ENCODE assay signal across 1 cellular context in the genomic region with DNA sequence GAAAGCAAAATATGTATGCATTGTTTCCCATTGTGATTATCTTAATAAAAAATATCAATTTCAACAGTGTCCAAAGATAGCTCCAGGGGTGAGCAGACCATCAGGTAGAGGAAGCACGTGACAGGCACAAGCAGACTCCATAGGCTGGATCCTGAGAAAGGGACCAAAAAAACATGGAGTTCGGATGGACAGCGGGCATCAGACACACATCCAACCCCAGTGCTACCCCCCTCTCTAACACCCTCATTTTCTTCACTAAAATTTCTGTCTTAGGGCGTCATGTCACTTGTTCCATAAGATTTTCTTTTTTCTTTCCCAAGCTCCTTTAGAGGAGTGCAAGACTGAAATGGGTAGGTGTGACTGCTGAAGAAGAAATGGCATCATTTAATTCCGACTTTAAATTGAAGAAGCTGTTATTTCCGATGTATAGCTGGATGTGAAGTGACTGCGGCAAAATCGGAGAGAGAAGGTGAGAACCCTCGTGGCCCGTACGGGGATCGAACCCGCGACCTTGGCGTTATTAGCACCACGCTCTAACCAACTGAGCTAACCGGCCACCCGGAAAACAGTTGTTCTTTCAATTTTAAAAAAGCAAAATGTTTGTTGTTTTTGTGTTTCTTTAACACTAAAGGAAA.
A peak's percentile ranks its signal among the peaks of the same experiment; 100 is the strongest.
TF ChIP-seq lines count a peak whose summit lies in the region.

No MANE protein-coding gene starts in this region.

TF ChIP-seq in K562, 482 proteins besides CTCF, POLR2A, EP300 and RAD21 (continues in another document):
- TF ChIP-seq, protein P1, sequence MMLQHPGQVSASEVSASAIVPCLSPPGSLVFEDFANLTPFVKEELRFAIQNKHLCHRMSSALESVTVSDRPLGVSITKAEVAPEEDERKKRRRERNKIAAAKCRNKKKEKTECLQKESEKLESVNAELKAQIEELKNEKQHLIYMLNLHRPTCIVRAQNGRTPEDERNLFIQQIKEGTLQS (IDR thresholded peaks at IDR 0.05), result no peak
- TF ChIP-seq, protein P1 (CRISPR knock-in tag; conservative IDR thresholded peaks at IDR 0.05), result peak; percentile 41; the same call in 1 of the 2 replicates
- peak; percentile 33; the same call in 1 of the 2 replicates for TF ChIP-seq CEBPG (CRISPR knock-in tag; IDR thresholded peaks at IDR 0.05)
- no peak for TF ChIP-seq CEBPG (tag; conservative IDR thresholded peaks at IDR 0.05 in 1 of 2, IDR thresholded peaks at IDR 0.05 in 1 of 2)
- TF ChIP-seq GTF2A2 (tag; IDR thresholded peaks at IDR 0.05), result 0 out of 2 replicates have a peak, but pooled peaks have one; percentile 45
- 0 out of 4 replicates have a peak, but pooled peaks of 1 of the 2 experiments have one; percentile 49 for TF ChIP-seq SIN3A (IDR thresholded peaks at IDR 0.05; ENCODE audit: borderline replicate concordance in 2 of 2, control insufficient read depth in 1 of 2, low read depth in 2 of 2, low read length in 2 of 2)
- TF ChIP-seq COPS2 (conservative IDR thresholded peaks at IDR 0.05), result no peak
- TF ChIP-seq SMARCA4 (IDR thresholded peaks at IDR 0.05), result peak; percentile 15; the same call in 1 of the 2 replicates
- TF ChIP-seq CSDE1 (IDR thresholded peaks at IDR 0.05), result peak in 1 of 2 experiments; percentile 62; a peak in 2 of 4 replicates
- TF ChIP-seq, protein P2, sequence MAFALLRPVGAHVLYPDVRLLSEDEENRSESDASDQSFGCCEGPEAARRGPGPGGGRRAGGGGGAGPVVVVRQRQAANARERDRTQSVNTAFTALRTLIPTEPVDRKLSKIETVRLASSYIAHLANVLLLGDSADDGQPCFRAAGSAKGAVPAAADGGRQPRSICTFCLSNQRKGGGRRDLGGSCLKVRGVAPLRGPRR (CRISPR knock-in tag; IDR thresholded peaks at IDR 0.05), result peak; percentile 87
- peak; percentile 59; the same call in 1 of the 2 replicates for TF ChIP-seq RB1 (IDR thresholded peaks at IDR 0.05; ENCODE audit: low read depth)
- peak; percentile 83; the same call in 1 of the 2 replicates for TF ChIP-seq ZNF583 (CRISPR knock-in tag; IDR thresholded peaks at IDR 0.05)
- TF ChIP-seq ELF1 (tag; IDR thresholded peaks at IDR 0.05), result peak; percentile 84
- TF ChIP-seq NR2C2 (CRISPR knock-in tag; IDR thresholded peaks at IDR 0.05), result no peak
- peak; percentile 66 for TF ChIP-seq NR2C2 (tag; IDR thresholded peaks at IDR 0.05)
- no peak for TF ChIP-seq HNRNPLL (IDR thresholded peaks at IDR 0.05; ENCODE audit: low read depth, low read length, poor library complexity, severe bottlenecking)
- TF ChIP-seq, protein P3, sequence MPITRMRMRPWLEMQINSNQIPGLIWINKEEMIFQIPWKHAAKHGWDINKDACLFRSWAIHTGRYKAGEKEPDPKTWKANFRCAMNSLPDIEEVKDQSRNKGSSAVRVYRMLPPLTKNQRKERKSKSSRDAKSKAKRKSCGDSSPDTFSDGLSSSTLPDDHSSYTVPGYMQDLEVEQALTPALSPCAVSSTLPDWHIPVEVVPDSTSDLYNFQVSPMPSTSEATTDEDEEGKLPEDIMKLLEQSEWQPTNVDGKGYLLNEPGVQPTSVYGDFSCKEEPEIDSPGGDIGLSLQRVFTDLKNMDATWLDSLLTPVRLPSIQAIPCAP (CRISPR knock-in tag; IDR thresholded peaks at IDR 0.05; ENCODE audit: borderline replicate concordance), result no peak
- TF ChIP-seq, protein P4, sequence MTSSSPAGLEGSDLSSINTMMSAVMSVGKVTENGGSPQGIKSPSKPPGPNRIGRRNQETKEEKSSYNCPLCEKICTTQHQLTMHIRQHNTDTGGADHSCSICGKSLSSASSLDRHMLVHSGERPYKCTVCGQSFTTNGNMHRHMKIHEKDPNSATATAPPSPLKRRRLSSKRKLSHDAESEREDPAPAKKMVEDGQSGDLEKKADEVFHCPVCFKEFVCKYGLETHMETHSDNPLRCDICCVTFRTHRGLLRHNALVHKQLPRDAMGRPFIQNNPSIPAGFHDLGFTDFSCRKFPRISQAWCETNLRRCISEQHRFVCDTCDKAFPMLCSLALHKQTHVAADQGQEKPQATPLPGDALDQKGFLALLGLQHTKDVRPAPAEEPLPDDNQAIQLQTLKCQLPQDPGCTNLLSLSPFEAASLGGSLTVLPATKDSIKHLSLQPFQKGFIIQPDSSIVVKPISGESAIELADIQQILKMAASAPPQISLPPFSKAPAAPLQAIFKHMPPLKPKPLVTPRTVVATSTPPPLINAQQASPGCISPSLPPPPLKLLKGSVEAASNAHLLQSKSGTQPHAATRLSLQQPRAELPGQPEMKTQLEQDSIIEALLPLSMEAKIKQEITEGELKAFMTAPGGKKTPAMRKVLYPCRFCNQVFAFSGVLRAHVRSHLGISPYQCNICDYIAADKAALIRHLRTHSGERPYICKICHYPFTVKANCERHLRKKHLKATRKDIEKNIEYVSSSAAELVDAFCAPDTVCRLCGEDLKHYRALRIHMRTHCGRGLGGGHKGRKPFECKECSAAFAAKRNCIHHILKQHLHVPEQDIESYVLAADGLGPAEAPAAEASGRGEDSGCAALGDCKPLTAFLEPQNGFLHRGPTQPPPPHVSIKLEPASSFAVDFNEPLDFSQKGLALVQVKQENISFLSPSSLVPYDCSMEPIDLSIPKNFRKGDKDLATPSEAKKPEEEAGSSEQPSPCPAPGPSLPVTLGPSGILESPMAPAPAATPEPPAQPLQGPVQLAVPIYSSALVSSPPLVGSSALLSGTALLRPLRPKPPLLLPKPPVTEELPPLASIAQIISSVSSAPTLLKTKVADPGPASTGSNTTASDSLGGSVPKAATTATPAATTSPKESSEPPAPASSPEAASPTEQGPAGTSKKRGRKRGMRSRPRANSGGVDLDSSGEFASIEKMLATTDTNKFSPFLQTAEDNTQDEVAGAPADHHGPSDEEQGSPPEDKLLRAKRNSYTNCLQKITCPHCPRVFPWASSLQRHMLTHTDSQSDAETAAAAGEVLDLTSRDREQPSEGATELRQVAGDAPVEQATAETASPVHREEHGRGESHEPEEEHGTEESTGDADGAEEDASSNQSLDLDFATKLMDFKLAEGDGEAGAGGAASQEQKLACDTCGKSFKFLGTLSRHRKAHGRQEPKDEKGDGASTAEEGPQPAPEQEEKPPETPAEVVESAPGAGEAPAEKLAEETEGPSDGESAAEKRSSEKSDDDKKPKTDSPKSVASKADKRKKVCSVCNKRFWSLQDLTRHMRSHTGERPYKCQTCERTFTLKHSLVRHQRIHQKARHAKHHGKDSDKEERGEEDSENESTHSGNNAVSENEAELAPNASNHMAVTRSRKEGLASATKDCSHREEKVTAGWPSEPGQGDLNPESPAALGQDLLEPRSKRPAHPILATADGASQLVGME (CRISPR knock-in tag; IDR thresholded peaks at IDR 0.05), result no peak
- TF ChIP-seq NFATC3 (IDR thresholded peaks at IDR 0.05), result no peak
- TF ChIP-seq, protein P5, sequence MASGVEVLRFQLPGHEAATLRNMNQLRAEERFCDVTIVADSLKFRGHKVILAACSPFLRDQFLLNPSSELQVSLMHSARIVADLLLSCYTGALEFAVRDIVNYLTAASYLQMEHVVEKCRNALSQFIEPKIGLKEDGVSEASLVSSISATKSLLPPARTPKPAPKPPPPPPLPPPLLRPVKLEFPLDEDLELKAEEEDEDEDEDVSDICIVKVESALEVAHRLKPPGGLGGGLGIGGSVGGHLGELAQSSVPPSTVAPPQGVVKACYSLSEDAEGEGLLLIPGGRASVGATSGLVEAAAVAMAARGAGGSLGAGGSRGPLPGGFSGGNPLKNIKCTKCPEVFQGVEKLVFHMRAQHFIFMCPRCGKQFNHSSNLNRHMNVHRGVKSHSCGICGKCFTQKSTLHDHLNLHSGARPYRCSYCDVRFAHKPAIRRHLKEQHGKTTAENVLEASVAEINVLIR (CRISPR knock-in tag; IDR thresholded peaks at IDR 0.05), result 0 out of 2 replicates have a peak, but pooled peaks have one; percentile 36
- no peak for TF ChIP-seq ATF1 (CRISPR knock-in tag; IDR thresholded peaks at IDR 0.05)
- TF ChIP-seq ATF1 (tag; IDR thresholded peaks at IDR 0.05), result 0 out of 2 replicates have a peak, but pooled peaks have one; percentile 22
- peak; percentile 66; the same call in 1 of the 2 replicates for TF ChIP-seq HDAC2 (IDR thresholded peaks at IDR 0.05)
- 0 out of 2 replicates have a peak, but pooled peaks have one; percentile 77 for TF ChIP-seq ZNF76 (CRISPR knock-in tag; IDR thresholded peaks at IDR 0.05; ENCODE audit: borderline replicate concordance)
- peak; percentile 65; the same call in 1 of the 2 replicates for TF ChIP-seq BACH1 (tag; IDR thresholded peaks at IDR 0.05)
- peak; percentile 73 for TF ChIP-seq NFIC (IDR thresholded peaks at IDR 0.05)
- no peak for TF ChIP-seq SAFB2 (IDR thresholded peaks at IDR 0.05; ENCODE audit: borderline replicate concordance, low read depth, low read length, severe bottlenecking)
- 0 out of 2 replicates have a peak, but pooled peaks have one; percentile 2 for TF ChIP-seq ZNF507 (tag; conservative IDR thresholded peaks at IDR 0.05)
- TF ChIP-seq, protein P6, sequence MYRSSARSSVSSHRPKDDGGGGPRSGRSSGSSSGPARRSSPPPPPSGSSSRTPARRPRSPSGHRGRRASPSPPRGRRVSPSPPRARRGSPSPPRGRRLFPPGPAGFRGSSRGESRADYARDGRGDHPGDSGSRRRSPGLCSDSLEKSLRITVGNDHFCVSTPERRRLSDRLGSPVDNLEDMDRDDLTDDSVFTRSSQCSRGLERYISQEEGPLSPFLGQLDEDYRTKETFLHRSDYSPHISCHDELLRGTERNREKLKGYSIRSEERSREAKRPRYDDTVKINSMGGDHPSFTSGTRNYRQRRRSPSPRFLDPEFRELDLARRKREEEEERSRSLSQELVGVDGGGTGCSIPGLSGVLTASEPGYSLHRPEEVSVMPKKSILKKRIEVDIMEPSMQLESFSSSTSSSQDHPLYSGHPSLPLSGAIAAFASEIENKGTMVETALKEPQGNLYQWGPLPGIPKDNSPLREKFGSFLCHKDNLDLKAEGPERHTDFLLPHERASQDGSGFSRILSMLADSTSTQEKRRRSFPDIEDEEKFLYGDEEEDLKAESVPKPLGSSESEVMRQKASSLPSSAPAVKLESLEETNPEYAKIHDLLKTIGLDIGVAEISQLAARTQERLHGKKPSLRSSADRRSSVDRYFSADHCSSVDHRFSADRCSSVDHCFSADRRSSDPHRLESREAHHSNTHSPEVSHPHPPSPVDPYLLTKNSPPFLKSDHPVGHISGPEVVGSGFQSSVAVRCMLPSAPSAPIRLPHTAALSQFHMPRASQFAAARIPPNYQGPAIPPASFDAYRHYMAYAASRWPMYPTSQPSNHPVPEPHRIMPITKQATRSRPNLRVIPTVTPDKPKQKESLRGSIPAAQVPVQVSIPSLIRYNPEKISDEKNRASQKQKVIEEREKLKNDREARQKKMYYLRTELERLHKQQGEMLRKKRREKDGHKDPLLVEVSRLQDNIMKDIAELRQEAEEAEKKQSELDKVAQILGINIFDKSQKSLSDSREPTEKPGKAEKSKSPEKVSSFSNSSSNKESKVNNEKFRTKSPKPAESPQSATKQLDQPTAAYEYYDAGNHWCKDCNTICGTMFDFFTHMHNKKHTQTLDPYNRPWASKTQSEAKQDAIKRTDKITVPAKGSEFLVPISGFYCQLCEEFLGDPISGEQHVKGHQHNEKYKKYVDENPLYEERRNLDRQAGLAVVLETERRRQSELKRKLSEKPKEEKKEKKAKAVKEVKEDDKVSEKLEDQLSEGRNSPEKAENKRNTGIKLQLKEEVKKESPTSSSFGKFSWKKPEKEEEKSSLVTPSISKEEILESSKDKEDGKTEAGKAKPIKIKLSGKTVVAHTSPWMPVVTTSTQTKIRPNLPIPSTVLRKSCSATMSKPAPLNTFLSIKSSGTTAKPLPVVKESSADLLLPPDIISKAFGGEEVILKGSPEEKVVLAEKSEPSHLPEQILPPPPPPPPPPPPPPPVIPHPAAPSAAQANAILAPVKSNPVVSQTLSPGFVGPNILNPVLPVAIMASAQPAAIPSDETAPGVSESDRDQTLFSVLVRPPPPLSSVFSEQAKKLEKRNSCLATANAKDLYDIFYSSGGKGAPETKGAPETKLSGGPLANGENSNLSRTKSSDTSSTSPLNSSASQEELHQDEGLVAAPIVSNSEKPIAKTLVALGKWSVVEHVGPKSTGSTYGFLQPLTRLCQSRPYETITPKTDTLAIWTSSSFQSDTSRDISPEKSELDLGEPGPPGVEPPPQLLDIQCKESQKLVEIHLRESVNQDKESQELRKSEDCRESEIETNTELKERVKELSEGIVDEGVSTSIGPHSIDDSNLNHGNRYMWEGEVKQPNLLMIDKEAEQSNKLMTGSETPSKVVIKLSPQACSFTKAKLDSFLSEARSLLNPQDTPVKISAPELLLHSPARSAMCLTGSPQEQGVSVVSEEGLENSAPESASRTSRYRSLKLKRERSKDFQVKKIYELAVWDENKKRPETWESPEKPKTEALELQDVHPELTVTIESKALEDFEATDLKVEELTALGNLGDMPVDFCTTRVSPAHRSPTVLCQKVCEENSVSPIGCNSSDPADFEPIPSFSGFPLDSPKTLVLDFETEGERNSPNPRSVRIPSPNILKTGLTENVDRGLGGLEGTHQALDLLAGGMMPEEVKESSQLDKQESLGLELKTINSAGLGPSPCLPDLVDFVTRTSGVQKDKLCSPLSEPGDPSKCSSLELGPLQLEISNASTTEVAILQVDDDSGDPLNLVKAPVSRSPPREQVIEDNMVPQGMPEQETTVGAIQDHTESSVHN (IDR thresholded peaks at IDR 0.05; ENCODE audit: borderline replicate concordance in 1 of 2, low read depth in 1 of 2), result no peak
- TF ChIP-seq MYC (IDR thresholded peaks at IDR 0.05; ENCODE audit: low read depth, low read length), result peak; percentile 43; the same call in 1 of the 2 replicates
- TF ChIP-seq MYC (CRISPR knock-in tag; IDR thresholded peaks at IDR 0.05; ENCODE audit: borderline replicate concordance, low read depth), result peak; percentile 68; the same call in 1 of the 2 replicates
- TF ChIP-seq, protein P7, sequence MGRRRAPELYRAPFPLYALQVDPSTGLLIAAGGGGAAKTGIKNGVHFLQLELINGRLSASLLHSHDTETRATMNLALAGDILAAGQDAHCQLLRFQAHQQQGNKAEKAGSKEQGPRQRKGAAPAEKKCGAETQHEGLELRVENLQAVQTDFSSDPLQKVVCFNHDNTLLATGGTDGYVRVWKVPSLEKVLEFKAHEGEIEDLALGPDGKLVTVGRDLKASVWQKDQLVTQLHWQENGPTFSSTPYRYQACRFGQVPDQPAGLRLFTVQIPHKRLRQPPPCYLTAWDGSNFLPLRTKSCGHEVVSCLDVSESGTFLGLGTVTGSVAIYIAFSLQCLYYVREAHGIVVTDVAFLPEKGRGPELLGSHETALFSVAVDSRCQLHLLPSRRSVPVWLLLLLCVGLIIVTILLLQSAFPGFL (CRISPR knock-in tag; IDR thresholded peaks at IDR 0.05), result 0 out of 2 replicates have a peak, but pooled peaks have one; percentile 69
- TF ChIP-seq, protein P8, sequence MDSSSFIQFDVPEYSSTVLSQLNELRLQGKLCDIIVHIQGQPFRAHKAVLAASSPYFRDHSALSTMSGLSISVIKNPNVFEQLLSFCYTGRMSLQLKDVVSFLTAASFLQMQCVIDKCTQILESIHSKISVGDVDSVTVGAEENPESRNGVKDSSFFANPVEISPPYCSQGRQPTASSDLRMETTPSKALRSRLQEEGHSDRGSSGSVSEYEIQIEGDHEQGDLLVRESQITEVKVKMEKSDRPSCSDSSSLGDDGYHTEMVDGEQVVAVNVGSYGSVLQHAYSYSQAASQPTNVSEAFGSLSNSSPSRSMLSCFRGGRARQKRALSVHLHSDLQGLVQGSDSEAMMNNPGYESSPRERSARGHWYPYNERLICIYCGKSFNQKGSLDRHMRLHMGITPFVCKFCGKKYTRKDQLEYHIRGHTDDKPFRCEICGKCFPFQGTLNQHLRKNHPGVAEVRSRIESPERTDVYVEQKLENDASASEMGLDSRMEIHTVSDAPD (CRISPR knock-in tag; IDR thresholded peaks at IDR 0.05), result no peak
- TF ChIP-seq ZNF12 (CRISPR knock-in tag; IDR thresholded peaks at IDR 0.05), result no peak
